In genomic region chr3:50268276-50268675, GRCh38 we compare ENCODE assay signal across 16 cellular contexts. TPM values are rescaled to one million over a fixed set of nuclear protein-coding genes. Genes with fewer than 3 reads are reported as not detected.
DNase-seq lines count a peak whose midpoint lies in the region; ATAC-seq and TF ChIP-seq lines count a peak whose summit lies in the region.
"Had no signal": no experiment of that assay in that cellular context is flagged by ENCODE, and none has a peak within 500 bp of the region (broad histone marks: within the 10 kb centered on the region; RNA-seq: fewer than 3 reads in every experiment).

No MANE protein-coding gene starts in this region.

- TF ChIP-seq CTCF in heart left ventricle (IDR thresholded peaks at IDR 0.05) (no peak), fibroblast of mammary gland (conservative IDR thresholded peaks at IDR 0.05; ENCODE audit: control insufficient read depth, insufficient read depth, low read depth, low read length) (no peak), ovary (IDR thresholded peaks at IDR 0.05) (no peak), uterus (IDR thresholded peaks at IDR 0.05) (no peak)

- H3K9me3 Mint-ChIP-seq in activated naive CD8-positive, alpha-beta T cell treated with anti-CD3 and anti-CD28 coated beads for 36 hours, result no peaks in the 10 kb centered on the region
- H3K9me3 Mint-ChIP-seq: activated T-helper 2 cell treated with anti-CD3 and anti-CD28 coated beads, Interferon-gamma antibody, Interleukin-2, Interleukin-4, amounts not matched to agents 10 μg/mL and 5 μg/mL and 100 μg/mL, durations not matched to agents 14 hours and 24 hours and 36 hours had no signal

- DNase-seq in heart left ventricle (no peak), Right ventricle myocardium inferior (ENCODE audit: missing footprints) (no peak), fibroblast of mammary gland (ENCODE audit: low read depth) (peak; percentile 33), ovary (no peak), uterus (no peak), DMS53 (lab: John Stamatoyannopoulos, UW) (no peak)
- no peak for DNase-seq in activated naive CD8-positive, alpha-beta T cell treated with anti-CD3 and anti-CD28 coated beads for 36 hours
- DNase-seq: activated CD4-positive, alpha-beta T cell treated with anti-CD3 and anti-CD28 coated beads, Interleukin-2, amount 50 U/mL, for 1 hour; NCI-H2081; stimulated activated CD4-positive, alpha-beta T cell treated with anti-CD3 and anti-CD28 coated beads, Interleukin-4, amount 100 ng/mL, for 1 hour; stimulated activated naive CD8-positive, alpha-beta T cell treated with anti-CD3 and anti-CD28 coated beads, Interleukin-15, Interleukin-2, amounts not matched to agents 100 U/mL and 50 U/mL, for 24 hours; T-helper 1 cell had no signal

- H3K4me3 ChIP-seq in heart left ventricle (peak overlapping the region in 8 of 12 donors; percentile 54 to 71 (median 60)), fibroblast of mammary gland (ENCODE audit: control insufficient read depth, low read depth, low read length) (no peak overlapping the region), ovary (peak overlapping the region; percentile 24), uterus (peak overlapping the region; percentile 44 to 63)

- no peak overlapping the region for H3K27ac Mint-ChIP-seq in activated naive CD8-positive, alpha-beta T cell treated with anti-CD3 and anti-CD28 coated beads for 36 hours
- H3K27ac Mint-ChIP-seq: activated T-helper 2 cell treated with anti-CD3 and anti-CD28 coated beads, Interferon-gamma antibody, Interleukin-2, Interleukin-4, amounts not matched to agents 10 μg/mL and 5 μg/mL and 100 μg/mL, durations not matched to agents 14 hours and 24 hours and 36 hours had no signal

- H3K4me1 ChIP-seq in heart left ventricle, result peaks cover 0 to 73% (median 50%) of the 10 kb centered on the region in 12 donors
- peaks cover 47% of the 10 kb centered on the region for H3K4me1 ChIP-seq in ovary (ENCODE audit: insufficient read depth)
- H3K4me1 ChIP-seq in uterus, result peaks cover 9 to 43% of the 10 kb centered on the region in 2 donors

- H3K4me3 Mint-ChIP-seq in activated naive CD8-positive, alpha-beta T cell treated with anti-CD3 and anti-CD28 coated beads for 36 hours, result no peak overlapping the region

- no peaks in the 10 kb centered on the region for H3K36me3 Mint-ChIP-seq in activated naive CD8-positive, alpha-beta T cell treated with anti-CD3 and anti-CD28 coated beads for 36 hours

- 41 to 55% (median 46%) methylated on average over 3 of the region's 3 CpGs for WGBS in heart left ventricle, 4 donors
- 27 to 34% (median 34%) methylated on average over 3 of the region's 3 CpGs for whole genome bisulfite sequencing in ovary, 3 donors

- H3K27me3 ChIP-seq in heart left ventricle (peaks cover 0 to 12% (median 0%) of the 10 kb centered on the region in 9 donors), ovary (no peaks in the 10 kb centered on the region), uterus (no peaks in the 10 kb centered on the region)

- intact Hi-C loops in heart left ventricle (cut with DNase I) (loop anchor here in 2 of 10 donors (2.0 to 5.0 kb wide), 2 partner anchors 37 to 146 kb away; no protein-coding TSS in a partner anchor), Right ventricle myocardium inferior (cut with DNase I) (no loop called here), ovary (cut with DNase I) (loop anchor here in 1 of 4 donors (10.0 kb wide), 1 partner anchor 57 kb away; the partner anchor contains the start of genes HYAL2 and TUSC2), uterus (cut with DNase I; ENCODE audit: low total_unique reads) (no loop called here)

- H3K9me3 ChIP-seq in heart left ventricle, result no peaks in the 10 kb centered on the region
- no peaks in the 10 kb centered on the region for H3K9me3 ChIP-seq in ovary
- H3K9me3 ChIP-seq in uterus, result no peaks in the 10 kb centered on the region

- TF ChIP-seq POLR2A in heart left ventricle (IDR thresholded peaks at IDR 0.05), result no peak
- TF ChIP-seq POLR2A in ovary (IDR thresholded peaks at IDR 0.05), result no peak
- TF ChIP-seq POLR2A in uterus (IDR thresholded peaks at IDR 0.05), result no peak

- H3K36me3 ChIP-seq in heart left ventricle (no peaks in the 10 kb centered on the region), ovary (no peaks in the 10 kb centered on the region), uterus (no peaks in the 10 kb centered on the region)

- H3K27ac ChIP-seq in heart left ventricle (peak overlapping the region in 11 of 12 donors; percentile 81 to 100 (median 93)), ovary (peak overlapping the region in 1 of 2 donors; percentile 99), uterus (peak overlapping the region; percentile 97 to 99)

- peaks cover 31% of the 10 kb centered on the region for H3K27me3 Mint-ChIP-seq in activated naive CD8-positive, alpha-beta T cell treated with anti-CD3 and anti-CD28 coated beads for 36 hours

- peaks cover 9% of the 10 kb centered on the region for H3K4me1 Mint-ChIP-seq in activated naive CD8-positive, alpha-beta T cell treated with anti-CD3 and anti-CD28 coated beads for 36 hours

- TF ChIP-seq EP300 in ovary (IDR thresholded peaks at IDR 0.05), result no peak

- ATAC-seq in heart left ventricle, result no peak
- ATAC-seq in Right ventricle myocardium inferior, result no peak
- no peak for ATAC-seq in HG02588 (IDR thresholded peaks at IDR 0.05; ENCODE audit: unreplicated experiment)
- ATAC-seq: stimulated activated naive CD8-positive, alpha-beta T cell treated with anti-CD3 and anti-CD28 coated beads, Interleukin-15, Interleukin-2, amounts not matched to agents 100 U/mL and 50 U/mL, for 24 hours had no signal

RNA-seq across cellular contexts. Expression of gene SEMA3B, which starts 0.7 kb away (rescaled TPM):
- total RNA-seq in heart left ventricle (10 to 100 TPM; 12.9 to 60.1 (median 17.8) TPM), Right ventricle myocardium inferior (19.8 TPM), ovary (100 to 1,000 TPM in 1 of 7 donors, 10 to 100 TPM in 6; 18.4 to 224 (median 51.9) TPM), uterus (100 to 1,000 TPM in 1 of 4 donors, 10 to 100 TPM in 3; 24.1 to 113 (median 77.2) TPM)
- polyA plus RNA-seq in heart left ventricle (10 to 100 TPM; 21.1 to 37.5 TPM), ovary (10 to 100 TPM in 1 of 2 donors, 1 to 10 TPM in 1; 5.0 to 30.9 TPM)
- total RNA-seq in activated naive CD8-positive, alpha-beta T cell treated with anti-CD3 and anti-CD28 coated beads for 36 hours, result 1 to 10 TPM; 1.2 to 1.6 TPM

RNA-seq across cellular contexts. Expression of gene LSMEM2, which starts 10.6 kb away (rescaled TPM):
- total RNA-seq in heart left ventricle (10 to 100 TPM in 8 of 9 donors, 1 to 10 TPM in 1; 8.8 to 68.3 (median 31.5) TPM), Right ventricle myocardium inferior (29.8 TPM), ovary (1 to 10 TPM in 2 of 7 donors, under 1 TPM in 3, not detected in 2; 0.42 to 1.4 (median 0.76) TPM), uterus (1 to 10 TPM in 1 of 4 donors, under 1 TPM in 1, not detected in 2; 0.90 to 1.5 TPM)
- polyA plus RNA-seq in heart left ventricle (10 to 100 TPM in 1 of 2 donors, 1 to 10 TPM in 1; 1.3 to 29.7 TPM), ovary (1 to 10 TPM in 1 of 2 donors, under 1 TPM in 1; 0.60 to 1.0 TPM)
- not detected for total RNA-seq in activated naive CD8-positive, alpha-beta T cell treated with anti-CD3 and anti-CD28 coated beads for 36 hours
- total RNA-seq: A673; activated T-helper 2 cell treated with anti-CD3 and anti-CD28 coated beads, Interferon-gamma antibody, Interleukin-2, Interleukin-4, amounts not matched to agents 10 μg/mL and 5 μg/mL and 100 μg/mL, durations not matched to agents 14 hours and 24 hours and 36 hours had no signal
- polyA plus RNA-seq: keratinocyte had no signal

RNA-seq across cellular contexts. Expression of gene IFRD2, which starts 24.0 kb away (rescaled TPM):
- total RNA-seq in heart left ventricle, result 10 to 100 TPM; 47.5 to 94.9 (median 61.4) TPM
- polyA plus RNA-seq in heart left ventricle, result 100 to 1,000 TPM in 1 of 2 donors, 10 to 100 TPM in 1; 80.5 to 106 TPM
- 69.4 TPM for total RNA-seq in Right ventricle myocardium inferior
- 10 to 100 TPM; 31.8 to 76.9 (median 56.4) TPM for total RNA-seq in ovary
- polyA plus RNA-seq in ovary, result 10 to 100 TPM; 14.5 to 32.8 TPM
- 10 to 100 TPM; 14.1 to 81.5 (median 25.1) TPM for total RNA-seq in uterus
- 100 to 1,000 TPM; 177 to 182 TPM for total RNA-seq in activated naive CD8-positive, alpha-beta T cell treated with anti-CD3 and anti-CD28 coated beads for 36 hours

RNA-seq across cellular contexts. Expression of gene HYAL3, which starts 30.9 kb away (rescaled TPM):
- total RNA-seq in heart left ventricle (1 to 10 TPM; 1.0 to 3.2 (median 1.6) TPM), Right ventricle myocardium inferior (1.4 TPM), ovary (1 to 10 TPM in 6 of 7 donors, under 1 TPM in 1; 0.58 to 4.3 (median 2.0) TPM), uterus (1 to 10 TPM in 3 of 4 donors, not detected in 1; 1.9 to 3.9 (median 3.3) TPM)
- polyA plus RNA-seq in heart left ventricle (1 to 10 TPM; 2.1 to 3.1 TPM), ovary (1 to 10 TPM; 1.5 to 1.9 TPM)
- total RNA-seq in activated naive CD8-positive, alpha-beta T cell treated with anti-CD3 and anti-CD28 coated beads for 36 hours, result 1 to 10 TPM; 6.0 to 6.8 TPM

RNA-seq across cellular contexts. Expression of gene NAA80, which starts 30.9 kb away (rescaled TPM):
- 10 to 100 TPM in 4 of 9 donors, 1 to 10 TPM in 5; 8.0 to 13.9 (median 9.8) TPM for total RNA-seq in heart left ventricle
- polyA plus RNA-seq in heart left ventricle, result 10 to 100 TPM in 1 of 2 donors, 1 to 10 TPM in 1; 5.0 to 10.4 TPM
- total RNA-seq in Right ventricle myocardium inferior, result 5.8 TPM
- total RNA-seq in ovary, result 10 to 100 TPM in 6 of 7 donors, 1 to 10 TPM in 1; 9.7 to 15.7 (median 13.0) TPM
- polyA plus RNA-seq in ovary, result 10 to 100 TPM in 1 of 2 donors, 1 to 10 TPM in 1; 2.6 to 11.2 TPM
- total RNA-seq in uterus, result 10 to 100 TPM in 3 of 4 donors, 1 to 10 TPM in 1; 4.7 to 33.5 (median 24.0) TPM
- total RNA-seq in activated naive CD8-positive, alpha-beta T cell treated with anti-CD3 and anti-CD28 coated beads for 36 hours, result 10 to 100 TPM; 16.3 to 16.7 TPM
